Comparison of ENCODE assay signal across 28 cellular contexts in the genomic region with DNA sequence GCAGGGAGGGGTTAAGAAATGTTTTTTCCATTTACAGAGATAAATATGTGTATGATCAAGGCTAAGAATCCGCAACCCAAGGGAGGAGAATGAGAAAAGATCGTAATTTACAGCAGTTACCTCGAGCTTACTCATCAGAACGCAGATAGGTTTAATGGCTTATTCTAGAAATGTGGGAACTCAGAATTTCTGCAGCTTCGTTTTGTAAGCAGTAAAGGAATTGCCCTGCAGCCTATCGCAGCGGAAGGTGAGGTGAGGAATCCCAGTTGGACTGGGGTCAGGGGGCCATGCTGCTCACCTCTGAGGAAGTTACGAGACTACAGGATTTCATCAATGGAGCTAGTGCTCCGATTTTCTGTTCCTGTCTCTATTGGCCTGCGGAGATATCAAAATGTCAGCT. TPM values are rescaled to one million over a fixed set of nuclear protein-coding genes. Genes with fewer than 3 reads are reported as not detected.
"Had no signal": no experiment of that assay in that cellular context is flagged by ENCODE, and none has a peak within 500 bp of the region (broad histone marks: within the 10 kb centered on the region; RNA-seq: fewer than 3 reads in every experiment).

No MANE protein-coding gene starts in this region.

- H3K36me3 ChIP-seq: colonic mucosa, esophagus muscularis mucosa, esophagus squamous epithelium, gastrocnemius medialis, gastroesophageal sphincter, heart left ventricle, heart right ventricle had no signal

- FAIRE-seq: colon, endometrium, endothelial cell of umbilical vein, frontal cortex had no signal

- H3K27ac ChIP-seq: colonic mucosa, coronary artery, dorsolateral prefrontal cortex, epithelial cell of prostate, esophagus muscularis mucosa, esophagus squamous epithelium, foreskin keratinocyte, gastrocnemius medialis, gastroesophageal sphincter, heart left ventricle, heart right ventricle had no signal

- DNase-seq: colonic mucosa; cortex of kidney; dermis blood vessel endothelial cell; dorsolateral prefrontal cortex; effector CD4-positive, alpha-beta T cell; effector CD8-positive, alpha-beta T cell; effector memory CD4-positive, alpha-beta T cell; effector memory CD8-positive, alpha-beta T cell; endodermal cell; erythroblast; esophagus squamous epithelium; foreskin fibroblast; foreskin keratinocyte; foreskin melanocyte; gastrocnemius medialis; glutamatergic neuron; head of caudate nucleus; heart left ventricle; heart right ventricle had no signal

- H3K9me3 ChIP-seq: colonic mucosa, esophagus muscularis mucosa, esophagus squamous epithelium, gastrocnemius medialis, gastroesophageal sphincter, heart left ventricle, heart right ventricle had no signal

- H3K4me3 ChIP-seq: colonic mucosa, coronary artery, dorsolateral prefrontal cortex, esophagus muscularis mucosa, esophagus squamous epithelium, gastrocnemius medialis, gastroesophageal sphincter, heart left ventricle, heart right ventricle had no signal

- H3K4me1 ChIP-seq: colonic mucosa, esophagus muscularis mucosa, esophagus squamous epithelium, gastrocnemius medialis, gastroesophageal sphincter, heart left ventricle had no signal

- ATAC-seq: effector memory CD8-positive, alpha-beta T cell; esophagus mucosa; foreskin keratinocyte; gastrocnemius medialis; gastroesophageal sphincter; heart left ventricle; heart right ventricle had no signal

RNA-seq across cellular contexts. Expression of a gene that starts 8.1 kb away (rescaled TPM):
- polyA plus RNA-seq: endothelial cell of umbilical vein had no signal
